ENCODE assay signal across 9 cellular contexts in the genomic region with DNA sequence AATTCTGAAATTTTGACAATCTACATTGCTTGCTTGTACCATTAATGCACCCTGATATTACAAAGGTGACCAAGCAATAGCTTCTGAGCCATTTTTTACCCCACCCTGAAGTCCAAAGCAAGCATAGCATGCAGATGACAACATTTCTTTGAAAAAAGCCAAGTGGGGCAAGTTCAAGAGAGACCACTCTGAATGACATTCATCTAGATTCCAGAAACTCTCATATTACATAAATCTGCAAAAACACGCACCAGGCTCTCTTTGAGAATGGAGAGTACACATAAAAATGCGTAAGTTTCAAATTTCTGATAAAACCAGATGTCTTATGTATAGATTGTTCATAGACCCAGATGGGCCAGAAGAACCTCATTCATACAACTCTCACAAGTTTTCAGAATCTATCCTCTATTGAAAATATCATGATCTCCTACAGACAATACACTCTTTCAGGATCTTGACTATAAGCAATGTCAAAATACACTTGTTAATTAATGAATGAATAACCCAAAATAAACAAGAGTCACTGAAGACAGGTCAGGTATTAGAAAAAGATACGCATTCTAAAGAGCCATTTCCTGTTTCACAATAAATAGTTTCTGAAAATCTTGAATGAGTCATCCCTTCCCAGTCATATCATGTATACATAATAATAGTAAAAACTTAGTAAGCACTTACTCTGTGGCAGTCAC.
DNase-seq lines count a peak whose midpoint lies in the region; ATAC-seq and TF ChIP-seq lines count a peak whose summit lies in the region.
"Had no signal": no experiment of that assay in that cellular context is flagged by ENCODE, and none has a peak within 500 bp of the region (broad histone marks: within the 10 kb centered on the region; RNA-seq: fewer than 3 reads in every experiment).

No MANE protein-coding gene starts in this region.

- ATAC-seq in left ventricle myocardium superior (peak; percentile 26), HG02884 (IDR thresholded peaks at IDR 0.05; ENCODE audit: unreplicated experiment) (peak; percentile 96)

- DNase-seq in left ventricle myocardium superior: no peak
- no peak for DNase-seq in cardiac septum (ENCODE audit: low spot score)
- peak; percentile 82 for DNase-seq in fibroblast of mammary gland (ENCODE audit: low read depth)
- DNase-seq in ecto neural progenitor cell (ENCODE audit: low spot score): no peak
- no peak for DNase-seq in prostate gland (ENCODE audit: low spot score)
- DNase-seq in activated gamma-delta T cell (lab: John Stamatoyannopoulos, UW): no peak

- H3K4me2 ChIP-seq in OCI-LY3 (ENCODE audit: low read length): peak overlapping the region; percentile 81

- H3K9ac ChIP-seq in OCI-LY3 (ENCODE audit: low read length): no peak overlapping the region

- TF ChIP-seq CTCF in OCI-LY3 (IDR thresholded peaks at IDR 0.05; ENCODE audit: low read depth, low read length): no peak
- no peak for TF ChIP-seq CTCF in fibroblast of mammary gland (conservative IDR thresholded peaks at IDR 0.05; ENCODE audit: control insufficient read depth, insufficient read depth, low read depth, low read length)
- TF ChIP-seq CTCF in prostate gland (IDR thresholded peaks at IDR 0.05): no peak

- WGBS in prostate gland: 38% methylated on average over 3 of the region's 3 CpGs

- TF ChIP-seq POLR2A in prostate gland (IDR thresholded peaks at IDR 0.05): no peak

- peaks cover 74% of the 10 kb centered on the region for H4K20me1 ChIP-seq in OCI-LY3 (ENCODE audit: insufficient read depth, low read length)

- no peak overlapping the region for H2AFZ ChIP-seq in OCI-LY3 (ENCODE audit: low read depth, low read length)

- intact Hi-C loops in left ventricle myocardium superior (cut with micrococcal nuclease): no loop called here
- intact Hi-C loops in cardiac septum (cut with DNase I): no loop called here
- intact Hi-C loops in prostate gland (cut with DNase I): no loop called here

- H3K36me3 ChIP-seq in OCI-LY3 (replicated peaks; ENCODE audit: low read depth, low read length): peaks cover 5% of the 10 kb centered on the region
- H3K36me3 ChIP-seq in prostate gland: no peaks in the 10 kb centered on the region
- H3K36me3 ChIP-seq: cardiac muscle cell had no signal

- no peaks in the 10 kb centered on the region for H3K9me3 ChIP-seq in OCI-LY3 (ENCODE audit: insufficient read depth, low read length)
- H3K9me3 ChIP-seq in prostate gland: no peaks in the 10 kb centered on the region

- H3K79me2 ChIP-seq in OCI-LY3 (ENCODE audit: low read length): peaks cover 89% of the 10 kb centered on the region

- H3K4me1 ChIP-seq in OCI-LY3 (ENCODE audit: low read length) (peaks cover 64% of the 10 kb centered on the region), prostate gland (replicated peaks) (no peaks in the 10 kb centered on the region)

- H3K27me3 ChIP-seq in OCI-LY3 (ENCODE audit: low read depth, low read length): no peaks in the 10 kb centered on the region
- H3K27me3 ChIP-seq in prostate gland (replicated peaks; ENCODE audit: insufficient read depth): no peaks in the 10 kb centered on the region
- H3K27me3 ChIP-seq: cardiac muscle cell had no signal

- H3K27ac ChIP-seq in OCI-LY3 (ENCODE audit: low read length) (peak overlapping the region; percentile 2; the same call in 1 of the 2 replicates), prostate gland (no peak overlapping the region)
- H3K27ac ChIP-seq: cardiac muscle cell had no signal

- H3K4me3 ChIP-seq in OCI-LY3 (ENCODE audit: low read length) (peak overlapping the region; percentile 50), fibroblast of mammary gland (ENCODE audit: control insufficient read depth, low read depth, low read length) (no peak overlapping the region), prostate gland (no peak overlapping the region)
- H3K4me3 ChIP-seq: cardiac muscle cell had no signal
